In genomic region chr10:845526-845925, GRCh38 we compare ENCODE assay signal across 19 cellular contexts.
DNase-seq lines count a peak whose midpoint lies in the region; ATAC-seq lines count a peak whose summit lies in the region.
"Had no signal": no experiment of that assay in that cellular context is flagged by ENCODE, and none has a peak within 500 bp of the region (broad histone marks: within the 10 kb centered on the region; RNA-seq: fewer than 3 reads in every experiment).

No MANE protein-coding gene starts in this region.

- no peak overlapping the region for H2AFZ ChIP-seq in ACC112 (ENCODE audit: low read length, unreplicated experiment)

- peak overlapping the region; percentile 6 to 98 (median 69) for H3K27ac Mint-ChIP-seq in CD8-positive, alpha-beta memory T cell
- peak overlapping the region; percentile 41 for H3K27ac Mint-ChIP-seq in activated naive CD8-positive, alpha-beta T cell treated with anti-CD3 and anti-CD28 coated beads, Interleukin-2, amount 50 U/mL, for 24 hours

- H3K4me3 Mint-ChIP-seq in CD8-positive, alpha-beta memory T cell, result no peak overlapping the region
- no peak overlapping the region for H3K4me3 Mint-ChIP-seq in activated naive CD8-positive, alpha-beta T cell treated with anti-CD3 and anti-CD28 coated beads, Interleukin-2, amount 50 U/mL, for 24 hours
- H3K4me3 Mint-ChIP-seq: WTC11 had no signal

- peak overlapping the region; percentile 35 for H3K27ac ChIP-seq in ACC112 (ENCODE audit: low read depth, low read length)
- H3K27ac ChIP-seq in CD8-positive, alpha-beta memory T cell (ENCODE audit: low read depth, low read length), result no peak overlapping the region
- H3K27ac ChIP-seq: foreskin keratinocyte, lower lobe of right lung had no signal

- CTCF ChIA-PET in CD8-positive, alpha-beta memory T cell (lab: Charles Lee), result no interaction called here

- no peaks in the 10 kb centered on the region for H3K27me3 ChIP-seq in ACC112 (ENCODE audit: insufficient read depth, low read length)
- H3K27me3 ChIP-seq in CD8-positive, alpha-beta memory T cell (ENCODE audit: insufficient read depth, low read length, poor library complexity, severe bottlenecking), result no peaks in the 10 kb centered on the region
- H3K27me3 ChIP-seq: brain microvascular endothelial cell, foreskin keratinocyte, spleen had no signal

- no peaks in the 10 kb centered on the region for H3K9me3 ChIP-seq in CD8-positive, alpha-beta memory T cell (ENCODE audit: low read length)

- peaks cover 46 to 57% (median 53%) of the 10 kb centered on the region in 3 donors for H3K4me1 Mint-ChIP-seq in CD8-positive, alpha-beta memory T cell
- H3K4me1 Mint-ChIP-seq in activated naive CD8-positive, alpha-beta T cell treated with anti-CD3 and anti-CD28 coated beads, Interleukin-2, amount 50 U/mL, for 24 hours, result peaks cover 30% of the 10 kb centered on the region
- H3K4me1 Mint-ChIP-seq: WTC11 had no signal

- no peak for DNase-seq in CD8-positive, alpha-beta memory T cell
- DNase-seq in activated naive CD8-positive, alpha-beta T cell treated with anti-CD3 and anti-CD28 coated beads, Interleukin-2, amount 50 U/mL, for 24 hours, result no peak
- DNase-seq in myocyte (ENCODE audit: low read depth), result peak; percentile 18
- no peak for DNase-seq in AML-193 (lab: John Stamatoyannopoulos, UW)
- DNase-seq in NK-92 (lab: John Stamatoyannopoulos, UW; ENCODE audit: unreplicated experiment), result no peak
- no peak for DNase-seq in ureter (ENCODE audit: low spot score)
- DNase-seq: activated T-cell treated with anti-CD3 and anti-CD28 coated beads, Interleukin-2, amount 50 U/mL, for 48 hours; brain microvascular endothelial cell; foreskin keratinocyte; Karpas-422; lower lobe of right lung; NCI-H1694; OCI-M1; posterior cingulate gyrus; spleen had no signal

- H3K27me3 Mint-ChIP-seq in CD8-positive, alpha-beta memory T cell, result peaks cover 0 to 3% of the 10 kb centered on the region in 2 donors
- no peaks in the 10 kb centered on the region for H3K27me3 Mint-ChIP-seq in activated naive CD8-positive, alpha-beta T cell treated with anti-CD3 and anti-CD28 coated beads, Interleukin-2, amount 50 U/mL, for 24 hours

- POLR2A ChIA-PET in CD8-positive, alpha-beta memory T cell (lab: Charles Lee), result no interaction called here

- peaks cover 53% of the 10 kb centered on the region for H3K79me2 ChIP-seq in ACC112 (ENCODE audit: control insufficient read depth, insufficient read depth, low read length, unreplicated experiment)

- peaks cover 17 to 86% (median 25%) of the 10 kb centered on the region in 3 donors for H3K36me3 Mint-ChIP-seq in CD8-positive, alpha-beta memory T cell
- peaks cover 59% of the 10 kb centered on the region for H3K36me3 Mint-ChIP-seq in activated naive CD8-positive, alpha-beta T cell treated with anti-CD3 and anti-CD28 coated beads, Interleukin-2, amount 50 U/mL, for 24 hours (ENCODE audit: low read depth)

- peaks cover 0 to 6% (median 2%) of the 10 kb centered on the region in 5 donors for H3K9me3 Mint-ChIP-seq in CD8-positive, alpha-beta memory T cell
- H3K9me3 Mint-ChIP-seq in activated naive CD8-positive, alpha-beta T cell treated with anti-CD3 and anti-CD28 coated beads, Interleukin-2, amount 50 U/mL, for 24 hours, result peaks cover 6% of the 10 kb centered on the region

- peaks cover 29% of the 10 kb centered on the region for H3K4me1 ChIP-seq in ACC112 (ENCODE audit: control insufficient read depth, insufficient read depth, low read length, unreplicated experiment)
- H3K4me1 ChIP-seq in CD8-positive, alpha-beta memory T cell (ENCODE audit: insufficient read depth, low read length), result peaks cover 14% of the 10 kb centered on the region
- H3K4me1 ChIP-seq: foreskin keratinocyte, lower lobe of right lung had no signal

- no peak for ATAC-seq in activated naive CD8-positive, alpha-beta T cell treated with anti-CD3 and anti-CD28 coated beads, Interleukin-2, amount 50 U/mL, for 24 hours
- no peak for ATAC-seq in GM19035 (IDR thresholded peaks at IDR 0.05; ENCODE audit: unreplicated experiment)
- ATAC-seq: foreskin keratinocyte, GM12878, WTC11 had no signal

- peaks cover 35% of the 10 kb centered on the region for H3K36me3 ChIP-seq in ACC112 (ENCODE audit: insufficient read depth, low read length)
- peaks cover 13% of the 10 kb centered on the region for H3K36me3 ChIP-seq in CD8-positive, alpha-beta memory T cell (ENCODE audit: insufficient read depth, low read length)

- H3K4me3 ChIP-seq in ACC112 (ENCODE audit: low read depth, low read length), result no peak overlapping the region
- H3K4me3 ChIP-seq in CD8-positive, alpha-beta memory T cell (ENCODE audit: low read length), result no peak overlapping the region
- H3K4me3 ChIP-seq: GM12878, lower lobe of right lung, spleen had no signal
